In the genomic region with DNA sequence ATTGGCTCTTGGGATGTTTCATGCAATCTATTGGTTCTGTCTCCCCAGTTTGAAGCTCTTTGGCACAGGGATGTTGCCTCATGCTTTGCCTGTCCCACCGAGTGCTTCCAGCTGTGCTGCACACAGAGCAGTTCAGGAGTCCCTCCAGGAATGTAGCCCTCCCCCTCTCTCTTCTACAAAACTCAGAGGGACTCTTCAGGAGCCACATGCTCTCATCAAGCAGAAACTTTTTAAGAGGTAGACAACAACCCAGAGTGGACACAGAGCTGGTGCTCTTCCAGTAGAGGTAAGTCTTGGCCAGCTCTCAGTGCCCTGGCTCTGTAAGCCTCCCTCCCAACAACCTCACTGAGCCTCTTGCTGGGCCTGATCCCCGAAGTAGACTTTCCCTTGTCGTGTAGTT, we compare ENCODE assay signal across 14 cellular contexts. TPM values are rescaled to one million over a fixed set of nuclear protein-coding genes. Genes with fewer than 3 reads are reported as not detected.
DNase-seq lines count a peak whose midpoint lies in the region; ATAC-seq and TF ChIP-seq lines count a peak whose summit lies in the region.
"Had no signal": no experiment of that assay in that cellular context is flagged by ENCODE, and none has a peak within 500 bp of the region (broad histone marks: within the 10 kb centered on the region; RNA-seq: fewer than 3 reads in every experiment).

No MANE protein-coding gene starts in this region.

- H3K36me3 ChIP-seq in gastroesophageal sphincter: no peaks in the 10 kb centered on the region
- H3K36me3 ChIP-seq in mesendoderm (ENCODE audit: control insufficient read depth, insufficient read depth, low read length): no peaks in the 10 kb centered on the region
- no peaks in the 10 kb centered on the region for H3K36me3 ChIP-seq in upper lobe of left lung
- H3K36me3 ChIP-seq: tibial artery had no signal

- H4K5ac ChIP-seq in mesendoderm (ENCODE audit: low read length): no peak overlapping the region

- H3K4me1 ChIP-seq in gastroesophageal sphincter (no peaks in the 10 kb centered on the region), mesendoderm (ENCODE audit: control insufficient read depth, low read depth, low read length) (peaks cover 16% of the 10 kb centered on the region), upper lobe of left lung (peaks cover 0 to 12% (median 7%) of the 10 kb centered on the region in 4 donors)
- H3K4me1 ChIP-seq: tibial artery had no signal

- WGBS in gastroesophageal sphincter (ENCODE audit: low coverage in 1 of 2), 2 donors: 53 to 56% methylated on average over 3 of the region's 3 CpGs
- no CpG with 5 or more reads among the region's 3 CpGs for WGBS in mesendoderm (ENCODE audit: extremely low coverage, insufficient coverage, low lambda C conversion rate)
- WGBS in upper lobe of left lung, 2 donors: 37 to 54% methylated on average over 3 of the region's 3 CpGs

- H2BK120ac ChIP-seq in mesendoderm (ENCODE audit: low read depth, low read length): no peak overlapping the region

- no peak overlapping the region for H3K4me2 ChIP-seq in mesendoderm (ENCODE audit: low read length)

- no peaks in the 10 kb centered on the region for H3K79me2 ChIP-seq in mesendoderm (ENCODE audit: control insufficient read depth, insufficient read depth, low read length)

- H3K56ac ChIP-seq in mesendoderm (ENCODE audit: low read length): no peak overlapping the region

- DNase-seq in NCI-H82 (lab: John Stamatoyannopoulos, UW): peak; percentile 13
- no peak for DNase-seq in NCI-H82 treated with DMSO at 0.1 percent for 48 hours (lab: John Stamatoyannopoulos, UW; ENCODE audit: unreplicated experiment)
- DNase-seq in mesendoderm: peak; percentile 78
- DNase-seq in upper lobe of left lung: peak in 1 of 2 donors; percentile 42
- DNase-seq in NOMO-1 (lab: John Stamatoyannopoulos, UW; ENCODE audit: unreplicated experiment in 2 of 2): no peak
- no peak for DNase-seq in activated naive CD4-positive, alpha-beta T cell treated with Interleukin-2 at 50 U/mL for 16 hours
- no peak for DNase-seq in 8988T
- DNase-seq: activated CD4-positive, alpha-beta T cell treated with anti-CD3 and anti-CD28 coated beads, Interleukin-2, amount 50 U/mL, for 4 hours; aorta; GF-D8; MM.1S; NCI-H2029 treated with DMSO at 0.1 percent for 48 hours; tibial artery had no signal

- H3K9ac ChIP-seq in mesendoderm (ENCODE audit: low read length): no peak overlapping the region

- H3K18ac ChIP-seq in mesendoderm (ENCODE audit: low read length): no peak overlapping the region

- H3K4me3 ChIP-seq in gastroesophageal sphincter (no peak overlapping the region), mesendoderm (ENCODE audit: low read length) (no peak overlapping the region), upper lobe of left lung (no peak overlapping the region)
- H3K4me3 ChIP-seq: tibial artery had no signal

- H3K27ac ChIP-seq in gastroesophageal sphincter (no peak overlapping the region), mesendoderm (ENCODE audit: low read depth, low read length) (no peak overlapping the region), upper lobe of left lung (no peak overlapping the region)
- H3K27ac ChIP-seq: tibial artery had no signal

- H3K27me3 ChIP-seq in gastroesophageal sphincter (peaks cover 6% of the 10 kb centered on the region), mesendoderm (ENCODE audit: insufficient read depth, low read length, poor library complexity) (no peaks in the 10 kb centered on the region), upper lobe of left lung (no peaks in the 10 kb centered on the region)
- H3K27me3 ChIP-seq: tibial artery had no signal

- no peak for TF ChIP-seq POLR2A in gastroesophageal sphincter (IDR thresholded peaks at IDR 0.05)
- no peak for TF ChIP-seq POLR2A in upper lobe of left lung (IDR thresholded peaks at IDR 0.05)

- no peak overlapping the region for H3K23ac ChIP-seq in mesendoderm (ENCODE audit: low read length)

- no peak overlapping the region for H2BK5ac ChIP-seq in mesendoderm (ENCODE audit: low read length)

- no peak overlapping the region for H3K4ac ChIP-seq in mesendoderm (ENCODE audit: low read depth, low read length)

- no peak overlapping the region for H2AK5ac ChIP-seq in mesendoderm (ENCODE audit: low read length)

- no peaks in the 10 kb centered on the region for H3K79me1 ChIP-seq in mesendoderm (ENCODE audit: low read length)

- TF ChIP-seq EP300 in gastroesophageal sphincter (IDR thresholded peaks at IDR 0.05): no peak
- TF ChIP-seq EP300 in upper lobe of left lung (IDR thresholded peaks at IDR 0.05): no peak

- no peak overlapping the region for H4K8ac ChIP-seq in mesendoderm (ENCODE audit: low read depth, low read length)

- no peak overlapping the region for H2BK15ac ChIP-seq in mesendoderm (replicated peaks; ENCODE audit: low read depth)

- ATAC-seq in gastroesophageal sphincter (peak; percentile 72), upper lobe of left lung (ENCODE audit: low FRiP score in 2 of 2) (peak; percentile 41 to 71)

- no peaks in the 10 kb centered on the region for H3K9me3 ChIP-seq in gastroesophageal sphincter
- H3K9me3 ChIP-seq in upper lobe of left lung: no peaks in the 10 kb centered on the region
- H3K9me3 ChIP-seq: tibial artery had no signal

- TF ChIP-seq CTCF in gastroesophageal sphincter (IDR thresholded peaks at IDR 0.05) (no peak), upper lobe of left lung (IDR thresholded peaks at IDR 0.05) (no peak)

RNA-seq across cellular contexts. Expression of gene ZNF697, which starts 11.6 kb away (rescaled TPM):
- total RNA-seq in gastroesophageal sphincter (1 to 10 TPM; 2.6 to 5.6 (median 4.6) TPM), upper lobe of left lung (10 to 100 TPM in 1 of 6 donors, 1 to 10 TPM in 5; 4.4 to 10.3 (median 8.0) TPM)
- polyA plus RNA-seq in mesendoderm (2013, experiment 1 of 2): 18.1 TPM
- 18.1 TPM for polyA plus RNA-seq in mesendoderm (2013, experiment 2 of 2)

RNA-seq across cellular contexts. Expression of gene PHGDH, which starts 52.1 kb away (rescaled TPM):
- total RNA-seq in gastroesophageal sphincter (10 to 100 TPM; 16.7 to 34.9 (median 26.4) TPM), upper lobe of left lung (10 to 100 TPM; 12.4 to 60.8 (median 21.7) TPM)
- polyA plus RNA-seq in mesendoderm (2013, experiment 1 of 2): 198 TPM
- 198 TPM for polyA plus RNA-seq in mesendoderm (2013, experiment 2 of 2)

Comparison
In these comparisons a context has a peak if more than half of its experiments do, and no peak if none do; other contexts are left out.
1. DNase-seq: peak in NCI-H82 (single experiment) and mesendoderm (single experiment); none in NCI-H82 treated with DMSO at 0.1 percent for 48 hours (single experiment), NOMO-1 (0 of 2), activated naive CD4-positive, alpha-beta T cell treated with Interleukin-2 at 50 U/mL for 16 hours (single experiment) and 8988T (single experiment).